ENCODE assay signal across 8 cellular contexts in the genomic region with DNA sequence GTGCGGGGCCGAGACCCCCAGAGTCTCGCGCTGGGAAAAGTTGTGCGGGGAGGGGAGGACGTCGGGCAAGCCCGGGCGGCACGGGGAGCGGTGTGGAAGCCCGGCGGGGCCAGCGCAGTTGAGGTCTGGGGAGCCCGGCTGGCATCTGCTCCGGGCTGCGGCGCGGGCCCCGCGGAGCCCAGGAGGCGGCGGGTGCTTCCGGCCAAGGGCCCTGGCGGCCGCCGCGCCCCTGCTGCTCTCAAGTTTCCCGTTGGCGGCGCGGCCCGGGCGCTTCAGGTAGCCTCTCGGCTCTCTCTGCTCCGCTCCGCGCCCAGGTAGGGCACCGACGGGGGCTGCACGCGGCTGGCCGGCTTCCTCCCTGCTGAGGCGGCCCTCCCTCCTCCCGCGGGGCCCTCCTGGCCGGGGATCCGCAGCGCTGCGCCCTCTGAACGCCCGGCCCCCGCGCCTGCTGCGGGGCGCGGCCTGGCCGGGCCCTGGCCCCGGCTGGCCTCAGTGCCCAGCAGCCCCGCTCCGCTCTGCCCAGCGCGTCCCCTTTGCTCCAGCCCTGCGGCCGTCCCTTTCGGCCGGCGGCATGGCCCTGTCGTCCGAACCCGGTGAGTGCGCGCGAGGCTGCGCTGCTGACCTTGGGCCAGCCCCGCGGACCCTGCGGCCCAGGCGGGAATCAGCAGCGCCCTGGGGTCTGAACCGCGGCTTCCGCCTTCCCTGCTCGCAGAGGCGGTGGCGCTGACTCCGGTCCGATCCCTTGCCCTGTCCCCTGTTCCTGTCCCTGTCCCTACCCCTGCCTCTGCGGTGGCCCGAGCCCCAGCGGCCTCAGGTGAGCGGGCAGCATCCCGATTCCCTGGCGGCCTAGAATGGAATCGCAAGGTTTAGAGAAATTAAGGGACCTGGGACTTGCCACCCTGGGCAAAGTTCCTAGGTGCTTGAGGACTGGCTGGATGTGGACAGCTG. TPM values are rescaled to one million over a fixed set of nuclear protein-coding genes. Genes with fewer than 3 reads are reported as not detected.
A peak's percentile ranks its signal among the peaks of the same experiment; 100 is the strongest.
DNase-seq lines count a peak whose midpoint lies in the region; ATAC-seq, FAIRE-seq and TF ChIP-seq lines count a peak whose summit lies in the region.

No MANE protein-coding gene starts in this region.

- H3K36me3 Mint-ChIP-seq in activated naive CD8-positive, alpha-beta T cell treated with anti-CD3 and anti-CD28 coated beads, Interleukin-2, amount 10 ng/mL, durations not matched to agents 7 days and 5 days, result no peaks in the 10 kb centered on the region

- no peak for FAIRE-seq in urothelium cell line (lab: Jason Lieb, UNC)

- H3K27ac Mint-ChIP-seq in activated naive CD8-positive, alpha-beta T cell treated with anti-CD3 and anti-CD28 coated beads, Interleukin-2, amount 10 ng/mL, durations not matched to agents 7 days and 5 days, result peak overlapping the region; percentile 62

- peak overlapping the region; percentile 80 for H2AFZ ChIP-seq in ACC112 (ENCODE audit: low read length, unreplicated experiment)

- H3K27ac ChIP-seq in ACC112 (ENCODE audit: low read depth, low read length) (no peak overlapping the region), prostate gland (peak overlapping the region; percentile 90 to 92)

- H3K4me1 ChIP-seq in ACC112 (ENCODE audit: control insufficient read depth, insufficient read depth, low read length, unreplicated experiment) (peaks cover 14% of the 10 kb centered on the region), prostate gland (replicated peaks) (peaks cover 13% of the 10 kb centered on the region)

- H3K9me3 Mint-ChIP-seq in activated naive CD8-positive, alpha-beta T cell treated with anti-CD3 and anti-CD28 coated beads, Interleukin-2, amount 10 ng/mL, durations not matched to agents 7 days and 5 days, result no peaks in the 10 kb centered on the region

- ATAC-seq in GM19351 (IDR thresholded peaks at IDR 0.05; ENCODE audit: unreplicated experiment) (peak; percentile 27), left cardiac atrium (peak; percentile 75 to 77), GM18868 (IDR thresholded peaks at IDR 0.05; ENCODE audit: unreplicated experiment) (no peak)
- peak; percentile 81 for ATAC-seq in activated naive CD8-positive, alpha-beta T cell treated with anti-CD3 and anti-CD28 coated beads, Interleukin-2, amount 10 ng/mL, durations not matched to agents 7 days and 5 days (ENCODE audit: low read depth)

- peaks cover 32% of the 10 kb centered on the region for H3K4me1 Mint-ChIP-seq in activated naive CD8-positive, alpha-beta T cell treated with anti-CD3 and anti-CD28 coated beads, Interleukin-2, amount 10 ng/mL, durations not matched to agents 7 days and 5 days

- no peaks in the 10 kb centered on the region for H3K36me3 ChIP-seq in ACC112 (ENCODE audit: insufficient read depth, low read length)
- no peaks in the 10 kb centered on the region for H3K36me3 ChIP-seq in prostate gland

- 4% methylated on average over 35 of the region's 95 CpGs for WGBS in prostate gland

- H3K4me3 ChIP-seq in ACC112 (ENCODE audit: low read depth, low read length) (peak overlapping the region; percentile 65), prostate gland (peak overlapping the region; percentile 46 to 55)

- TF ChIP-seq CTCF in prostate gland (IDR thresholded peaks at IDR 0.05), result peak; percentile 40 to 71 (median 60)

- POLR2A ChIA-PET in activated naive CD8-positive, alpha-beta T cell treated with anti-CD3 and anti-CD28 coated beads, Interleukin-2, amount 10 ng/mL, durations not matched to agents 7 days and 5 days (lab: Charles Lee), result interaction anchor here (1.5 kb wide), 1 partner anchor 90 kb away, joined by 4 read pairs; a partner anchor contains a TSS

- intact Hi-C loops in left cardiac atrium (cut with DNase I), result no loop called here
- intact Hi-C loops in prostate gland (cut with DNase I), result loop anchor here (5.0 kb wide), 1 partner anchor 43 kb away; no protein-coding TSS in a partner anchor

- peaks cover 36% of the 10 kb centered on the region for H3K27me3 Mint-ChIP-seq in activated naive CD8-positive, alpha-beta T cell treated with anti-CD3 and anti-CD28 coated beads, Interleukin-2, amount 10 ng/mL, durations not matched to agents 7 days and 5 days

- H3K27me3 ChIP-seq in ACC112 (ENCODE audit: insufficient read depth, low read length) (peaks cover 18% of the 10 kb centered on the region), prostate gland (replicated peaks; ENCODE audit: insufficient read depth) (no peaks in the 10 kb centered on the region)

- peak overlapping the region; percentile 81 for H3K4me3 Mint-ChIP-seq in activated naive CD8-positive, alpha-beta T cell treated with anti-CD3 and anti-CD28 coated beads, Interleukin-2, amount 10 ng/mL, durations not matched to agents 7 days and 5 days

- DNase-seq in NOMO-1 treated with DMSO at 0.1 percent for 48 hours (lab: John Stamatoyannopoulos, UW; ENCODE audit: unreplicated experiment) (peak; percentile 36), left cardiac atrium (no peak), prostate gland (ENCODE audit: low spot score) (peak; percentile 51), urothelium cell line (ENCODE audit: low spot score) (no peak)
- DNase-seq in activated naive CD8-positive, alpha-beta T cell treated with anti-CD3 and anti-CD28 coated beads, Interleukin-2, amount 10 ng/mL, durations not matched to agents 7 days and 5 days, result peak; percentile 74

- no peaks in the 10 kb centered on the region for H3K9me3 ChIP-seq in prostate gland

- peak; percentile 22 for TF ChIP-seq POLR2A in prostate gland (IDR thresholded peaks at IDR 0.05)

- no peaks in the 10 kb centered on the region for H3K79me2 ChIP-seq in ACC112 (ENCODE audit: control insufficient read depth, insufficient read depth, low read length, unreplicated experiment)

RNA-seq across cellular contexts. Expression of a gene that starts 4.3 kb away (rescaled TPM):
- 10 to 100 TPM; 18.8 to 21.1 TPM for total RNA-seq in activated naive CD8-positive, alpha-beta T cell treated with anti-CD3 and anti-CD28 coated beads, Interleukin-2, amount 10 ng/mL, durations not matched to agents 7 days and 5 days
- total RNA-seq in left cardiac atrium, result 1 to 10 TPM; 4.4 to 4.7 TPM
- 10 to 100 TPM; 20.0 to 22.1 TPM for total RNA-seq in prostate gland

Comparison
In these comparisons a context has a peak if more than half of its experiments do, and no peak if none do; other contexts are left out.
1. DNase-seq: peak in NOMO-1 treated with DMSO at 0.1 percent for 48 hours (single experiment), activated naive CD8-positive, alpha-beta T cell treated with anti-CD3 and anti-CD28 coated beads, Interleukin-2, amount 10 ng/mL, durations not matched to agents 7 days and 5 days (single experiment) and prostate gland (single experiment); none in left cardiac atrium (single experiment) and urothelium cell line (single experiment).